17 cellular contexts compared by ENCODE assay signal in the genomic region with DNA sequence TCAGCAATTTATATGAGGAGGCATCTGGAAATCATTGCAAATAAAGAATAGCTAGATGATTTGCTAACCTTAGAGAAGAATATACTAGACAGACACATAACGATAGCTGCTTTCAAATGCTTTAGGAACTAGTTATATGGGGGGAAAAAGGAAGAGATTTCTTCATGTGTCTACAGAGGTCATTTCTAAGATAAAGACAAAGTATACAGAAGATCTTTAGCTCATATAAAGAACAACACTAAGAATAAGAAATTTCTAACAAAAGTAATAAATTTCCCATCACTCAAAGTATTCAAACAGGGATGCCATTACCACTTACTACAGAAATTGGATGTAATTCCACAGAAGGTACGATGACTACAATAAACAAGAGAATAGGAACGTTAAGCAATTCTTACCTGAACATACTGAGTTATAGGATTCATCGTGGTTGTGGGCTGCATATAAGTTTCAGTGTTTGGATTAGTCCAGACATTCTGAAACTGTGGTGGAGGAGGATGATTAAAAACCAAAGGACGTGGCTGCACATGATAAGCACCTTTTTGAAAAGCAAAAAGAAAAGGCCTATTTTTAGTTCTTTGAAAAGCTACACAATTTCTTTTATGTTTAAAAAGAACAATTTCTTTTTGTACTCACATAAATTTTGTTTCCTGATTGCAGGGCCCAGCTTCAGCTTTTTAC. TPM values are rescaled to one million over a fixed set of nuclear protein-coding genes. Genes with fewer than 3 reads are reported as not detected.
DNase-seq lines count a peak whose midpoint lies in the region; ATAC-seq and TF ChIP-seq lines count a peak whose summit lies in the region.
"Had no signal": no experiment of that assay in that cellular context is flagged by ENCODE, and none has a peak within 500 bp of the region (broad histone marks: within the 10 kb centered on the region; RNA-seq: fewer than 3 reads in every experiment).

No MANE protein-coding gene starts in this region.

- H3K36me3 ChIP-seq in lower lobe of right lung, result no peaks in the 10 kb centered on the region
- H3K36me3 ChIP-seq: HAP-1, heart right ventricle, upper lobe of right lung had no signal

- H3K4me3 ChIP-seq in lower lobe of right lung, result no peak overlapping the region
- H3K4me3 ChIP-seq: HAP-1, heart right ventricle, upper lobe of right lung had no signal

- no peak overlapping the region for H3K27ac ChIP-seq in lower lobe of right lung
- H3K27ac ChIP-seq: heart right ventricle, upper lobe of right lung had no signal

- no peaks in the 10 kb centered on the region for H3K27me3 ChIP-seq in lower lobe of right lung (ENCODE audit: low read depth)
- H3K27me3 ChIP-seq: heart right ventricle, upper lobe of right lung had no signal

- H3K27me3 Mint-ChIP-seq in activated T-helper 1 cell treated with anti-CD3 and anti-CD28 coated beads, Interleukin-12 subunit alpha, Interleukin-12 subunit beta, Interleukin-2, Interleukin-4 antibody, amounts not matched to agents 30 ng/mL and 10 ng/mL and 1 ng/mL, durations not matched to agents 14 hours and 24 hours and 36 hours (ENCODE audit: insufficient read depth), result peaks cover 37% of the 10 kb centered on the region
- no peaks in the 10 kb centered on the region for H3K27me3 Mint-ChIP-seq in progenitor cell of endocrine pancreas
- H3K27me3 Mint-ChIP-seq: CD4-positive, alpha-beta T cell had no signal

- no peaks in the 10 kb centered on the region for H3K9me3 ChIP-seq in lower lobe of right lung
- H3K9me3 ChIP-seq: HAP-1, heart right ventricle, upper lobe of right lung had no signal

- no peaks in the 10 kb centered on the region for H3K36me3 Mint-ChIP-seq in activated T-helper 1 cell treated with anti-CD3 and anti-CD28 coated beads, Interleukin-12 subunit alpha, Interleukin-12 subunit beta, Interleukin-2, Interleukin-4 antibody, amounts not matched to agents 30 ng/mL and 10 ng/mL and 1 ng/mL, durations not matched to agents 14 hours and 24 hours and 36 hours (ENCODE audit: low read depth)
- H3K36me3 Mint-ChIP-seq in progenitor cell of endocrine pancreas (ENCODE audit: insufficient read depth), result no peaks in the 10 kb centered on the region
- H3K36me3 Mint-ChIP-seq: naive thymus-derived CD4-positive, alpha-beta T cell; WTC11 had no signal

- TF ChIP-seq CTCF in progenitor cell of endocrine pancreas (IDR thresholded peaks at IDR 0.05; ENCODE audit: unreplicated experiment) (no peak), lower lobe of right lung (IDR thresholded peaks at IDR 0.05) (no peak)

- H3K9me3 Mint-ChIP-seq in activated T-helper 1 cell treated with anti-CD3 and anti-CD28 coated beads, Interleukin-12 subunit alpha, Interleukin-12 subunit beta, Interleukin-2, Interleukin-4 antibody, amounts not matched to agents 30 ng/mL and 10 ng/mL and 1 ng/mL, durations not matched to agents 14 hours and 24 hours and 36 hours, result no peaks in the 10 kb centered on the region
- H3K9me3 Mint-ChIP-seq in progenitor cell of endocrine pancreas (ENCODE audit: low read depth), result no peaks in the 10 kb centered on the region
- H3K9me3 Mint-ChIP-seq: CD4-positive, alpha-beta T cell; naive thymus-derived CD4-positive, alpha-beta T cell; WTC11 had no signal

- DNase-seq in activated T-helper 1 cell treated with anti-CD3 and anti-CD28 coated beads, Interleukin-12 subunit alpha, Interleukin-12 subunit beta, Interleukin-2, Interleukin-4 antibody, amounts not matched to agents 30 ng/mL and 10 ng/mL and 1 ng/mL, durations not matched to agents 14 hours and 24 hours and 36 hours (ENCODE audit: low spot score), result peak; percentile 17
- no peak for DNase-seq in progenitor cell of endocrine pancreas (ENCODE audit: low spot score, unreplicated experiment)
- DNase-seq in lower lobe of right lung, result no peak
- no peak for DNase-seq in SKM-1 treated with dmso at 0.1 percent for 144 hours (lab: John Stamatoyannopoulos, UW; ENCODE audit: unreplicated experiment)
- DNase-seq: CD4-positive, alpha-beta T cell; erythroblast; heart right ventricle; NCI-H2107; upper lobe of right lung had no signal

- peak; percentile 77 for ATAC-seq in GM18511 (IDR thresholded peaks at IDR 0.05; ENCODE audit: unreplicated experiment)
- peak; percentile 67 for ATAC-seq in GM19452 (IDR thresholded peaks at IDR 0.05; ENCODE audit: unreplicated experiment)
- peak; percentile 52 for ATAC-seq in HG03064 (IDR thresholded peaks at IDR 0.05; ENCODE audit: low read depth, unreplicated experiment)
- ATAC-seq in lower lobe of right lung, result no peak
- ATAC-seq in HG03039 (IDR thresholded peaks at IDR 0.05; ENCODE audit: unreplicated experiment), result no peak
- ATAC-seq: heart right ventricle; naive thymus-derived CD4-positive, alpha-beta T cell; sciatic nerve; upper lobe of right lung; WTC11 had no signal

- peaks cover 2% of the 10 kb centered on the region for H3K4me1 ChIP-seq in lower lobe of right lung

- intact Hi-C loops in activated T-helper 1 cell treated with anti-CD3 and anti-CD28 coated beads, Interleukin-12 subunit alpha, Interleukin-12 subunit beta, Interleukin-2, Interleukin-4 antibody, amounts not matched to agents 30 ng/mL and 10 ng/mL and 1 ng/mL, durations not matched to agents 14 hours and 24 hours and 36 hours (cut with micrococcal nuclease), result loop anchor here (1.0 to 5.0 kb wide), 16 partner anchors 46 to 1146 kb away; partner anchors contain the start of genes OXNAD1, PLCL2, RFTN1 and TBC1D5
- intact Hi-C loops in lower lobe of right lung (cut with DNase I), result no loop called here

- peaks cover 34% of the 10 kb centered on the region for H3K4me1 Mint-ChIP-seq in activated T-helper 1 cell treated with anti-CD3 and anti-CD28 coated beads, Interleukin-12 subunit alpha, Interleukin-12 subunit beta, Interleukin-2, Interleukin-4 antibody, amounts not matched to agents 30 ng/mL and 10 ng/mL and 1 ng/mL, durations not matched to agents 14 hours and 24 hours and 36 hours (ENCODE audit: low read depth)
- H3K4me1 Mint-ChIP-seq in progenitor cell of endocrine pancreas (ENCODE audit: low read depth), result no peaks in the 10 kb centered on the region

- H3K4me3 Mint-ChIP-seq in activated T-helper 1 cell treated with anti-CD3 and anti-CD28 coated beads, Interleukin-12 subunit alpha, Interleukin-12 subunit beta, Interleukin-2, Interleukin-4 antibody, amounts not matched to agents 30 ng/mL and 10 ng/mL and 1 ng/mL, durations not matched to agents 14 hours and 24 hours and 36 hours, result peak overlapping the region; percentile 41
- H3K4me3 Mint-ChIP-seq in progenitor cell of endocrine pancreas (ENCODE audit: low read depth), result no peak overlapping the region
- H3K4me3 Mint-ChIP-seq: CD4-positive, alpha-beta T cell; WTC11 had no signal

- H3K27ac Mint-ChIP-seq in activated T-helper 1 cell treated with anti-CD3 and anti-CD28 coated beads, Interleukin-12 subunit alpha, Interleukin-12 subunit beta, Interleukin-2, Interleukin-4 antibody, amounts not matched to agents 30 ng/mL and 10 ng/mL and 1 ng/mL, durations not matched to agents 14 hours and 24 hours and 36 hours, result peak overlapping the region; percentile 85
- H3K27ac Mint-ChIP-seq in progenitor cell of endocrine pancreas, result no peak overlapping the region
- H3K27ac Mint-ChIP-seq: CD4-positive, alpha-beta T cell; WTC11 had no signal

RNA-seq across cellular contexts. Expression of gene DAZL, which starts 8.7 kb away (rescaled TPM):
- 0.10 TPM in 2 replicates for total RNA-seq in activated T-helper 1 cell treated with anti-CD3 and anti-CD28 coated beads, Interleukin-12 subunit alpha, Interleukin-12 subunit beta, Interleukin-2, Interleukin-4 antibody, amounts not matched to agents 30 ng/mL and 10 ng/mL and 1 ng/mL, durations not matched to agents 14 hours and 24 hours and 36 hours
- total RNA-seq in progenitor cell of endocrine pancreas (not detected in 2 replicates), lower lobe of right lung (not detected)
- total RNA-seq: CD4-positive, alpha-beta T cell; heart right ventricle; naive thymus-derived CD4-positive, alpha-beta T cell; sciatic nerve; upper lobe of right lung had no signal

Comparison
In these comparisons a context has a peak if more than half of its experiments do, and no peak if none do; other contexts are left out.
1. ATAC-seq: peak in GM18511 (single experiment), GM19452 (single experiment) and HG03064 (single experiment); none in lower lobe of right lung (0 of 2) and HG03039 (single experiment).